ENCODE assay signal across 10 cellular contexts in genomic region chr2:53629527-53629926, GRCh38.
"Had no signal": no experiment of that assay in that cellular context is flagged by ENCODE, and none has a peak within 500 bp of the region (broad histone marks: within the 10 kb centered on the region; RNA-seq: fewer than 3 reads in every experiment).

No MANE protein-coding gene starts in this region.

- H3K9me3 ChIP-seq: gastrocnemius medialis, thyroid gland had no signal

- H3K4me3 ChIP-seq: gastrocnemius medialis, thyroid gland had no signal

- H3K4me1 Mint-ChIP-seq: activated CD4-positive, alpha-beta T cell treated with anti-CD3 and anti-CD28 coated beads, Interleukin-2, amount 10 ng/mL, durations not matched to agents 7 days and 5 days; naive thymus-derived CD4-positive, alpha-beta T cell; stimulated activated memory B cell treated with anti-CD40 and anti-IgM and Interleukin-4, amounts not matched to agents 10 μg/mL and 1 μg/mL and 100 μg/mL, for 72 hours had no signal

- H3K27me3 Mint-ChIP-seq: activated CD4-positive, alpha-beta T cell treated with anti-CD3 and anti-CD28 coated beads, Interleukin-2, amount 10 ng/mL, durations not matched to agents 7 days and 5 days; activated naive CD8-positive, alpha-beta T cell treated with anti-CD3 and anti-CD28 coated beads, Interleukin-2, amount 10 ng/mL, durations not matched to agents 7 days and 5 days; stimulated activated memory B cell treated with anti-CD40 and anti-IgM and Interleukin-4, amounts not matched to agents 10 μg/mL and 1 μg/mL and 100 μg/mL, for 72 hours had no signal

- DNase-seq: activated CD4-positive, alpha-beta T cell treated with anti-CD3 and anti-CD28 coated beads, Interleukin-2, amount 10 ng/mL, durations not matched to agents 7 days and 5 days; activated CD8-positive, alpha-beta memory T cell treated with anti-CD3 and anti-CD28 coated beads, Interleukin-2, amount 50 U/mL, for 48 hours; activated naive CD8-positive, alpha-beta T cell treated with anti-CD3 and anti-CD28 coated beads, Interleukin-2, amount 10 ng/mL, durations not matched to agents 7 days and 5 days; endodermal cell; gastrocnemius medialis; left colon; naive thymus-derived CD4-positive, alpha-beta T cell; T-helper 9 cell; thyroid gland had no signal

- H3K36me3 ChIP-seq: gastrocnemius medialis, thyroid gland had no signal

- H3K4me1 ChIP-seq: gastrocnemius medialis, thyroid gland had no signal

- H3K27me3 ChIP-seq: gastrocnemius medialis, thyroid gland had no signal

- H3K36me3 Mint-ChIP-seq: activated naive CD8-positive, alpha-beta T cell treated with anti-CD3 and anti-CD28 coated beads, Interleukin-2, amount 10 ng/mL, durations not matched to agents 7 days and 5 days; naive thymus-derived CD4-positive, alpha-beta T cell; stimulated activated memory B cell treated with anti-CD40 and anti-IgM and Interleukin-4, amounts not matched to agents 10 μg/mL and 1 μg/mL and 100 μg/mL, for 72 hours had no signal

- H3K27ac ChIP-seq: gastrocnemius medialis, thyroid gland had no signal

- H3K27ac Mint-ChIP-seq: activated CD4-positive, alpha-beta T cell treated with anti-CD3 and anti-CD28 coated beads, Interleukin-2, amount 10 ng/mL, durations not matched to agents 7 days and 5 days; activated naive CD8-positive, alpha-beta T cell treated with anti-CD3 and anti-CD28 coated beads, Interleukin-2, amount 10 ng/mL, durations not matched to agents 7 days and 5 days; endodermal cell; stimulated activated memory B cell treated with anti-CD40 and anti-IgM and Interleukin-4, amounts not matched to agents 10 μg/mL and 1 μg/mL and 100 μg/mL, for 72 hours had no signal

- H3K9me3 Mint-ChIP-seq: activated CD4-positive, alpha-beta T cell treated with anti-CD3 and anti-CD28 coated beads, Interleukin-2, amount 10 ng/mL, durations not matched to agents 7 days and 5 days; endodermal cell; stimulated activated memory B cell treated with anti-CD40 and anti-IgM and Interleukin-4, amounts not matched to agents 10 μg/mL and 1 μg/mL and 100 μg/mL, for 72 hours had no signal

- H3K4me3 Mint-ChIP-seq: activated CD4-positive, alpha-beta T cell treated with anti-CD3 and anti-CD28 coated beads, Interleukin-2, amount 10 ng/mL, durations not matched to agents 7 days and 5 days; activated naive CD8-positive, alpha-beta T cell treated with anti-CD3 and anti-CD28 coated beads, Interleukin-2, amount 10 ng/mL, durations not matched to agents 7 days and 5 days; endodermal cell; naive thymus-derived CD4-positive, alpha-beta T cell; stimulated activated memory B cell treated with anti-CD40 and anti-IgM and Interleukin-4, amounts not matched to agents 10 μg/mL and 1 μg/mL and 100 μg/mL, for 72 hours had no signal
